18 cellular contexts compared by ENCODE assay signal in the genomic region with DNA sequence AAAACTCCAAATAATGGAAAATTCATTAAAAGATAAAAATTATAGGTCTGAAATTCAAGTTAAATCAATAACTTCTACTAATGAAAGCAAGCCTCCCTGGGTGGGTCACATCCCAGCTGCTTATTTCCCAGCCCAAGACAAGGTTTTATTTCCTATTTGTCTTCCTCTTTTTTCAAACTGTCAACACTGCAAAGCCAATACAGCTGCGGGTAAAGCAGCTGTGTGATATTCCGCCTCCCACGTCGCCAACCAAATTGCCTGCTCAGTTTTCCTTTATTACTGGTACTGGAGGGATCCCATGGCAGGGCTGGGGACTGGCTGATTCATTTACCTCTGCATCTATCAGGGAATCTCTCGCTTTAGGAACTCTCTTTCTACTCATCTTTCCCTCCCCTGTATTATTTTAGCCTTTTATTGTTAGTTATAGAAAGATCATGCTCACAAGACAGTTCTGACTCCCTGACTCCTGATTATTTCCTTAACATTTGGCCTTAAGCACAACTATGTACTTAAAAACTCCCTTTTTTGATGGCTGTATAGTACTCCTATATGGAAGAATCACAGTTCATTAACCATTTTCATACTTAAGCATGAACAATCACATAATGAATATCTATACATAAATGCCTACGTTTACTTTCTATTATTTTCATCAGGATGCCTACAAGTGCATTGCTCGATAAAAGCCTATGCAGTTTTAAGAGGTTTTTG.
DNase-seq lines count a peak whose midpoint lies in the region; ATAC-seq and TF ChIP-seq lines count a peak whose summit lies in the region.
"Had no signal": no experiment of that assay in that cellular context is flagged by ENCODE, and none has a peak within 500 bp of the region (broad histone marks: within the 10 kb centered on the region; RNA-seq: fewer than 3 reads in every experiment).

No MANE protein-coding gene starts in this region.

- peaks cover 0 to 6% (median 0%) of the 10 kb centered on the region in 7 donors for H3K27me3 ChIP-seq in heart right ventricle
- H3K27me3 ChIP-seq: gastrocnemius medialis had no signal

- H3K9me3 ChIP-seq in HEK293 (ENCODE audit: control insufficient read depth, insufficient read depth, low read depth, low read length), result no peaks in the 10 kb centered on the region
- no peaks in the 10 kb centered on the region for H3K9me3 ChIP-seq in heart right ventricle
- H3K9me3 ChIP-seq: gastrocnemius medialis had no signal

- peak in 7 of 8 donors; percentile 38 to 77 (median 58) for ATAC-seq in heart right ventricle
- no peak for ATAC-seq in GM21515 (IDR thresholded peaks at IDR 0.05; ENCODE audit: unreplicated experiment)
- ATAC-seq in activated CD8-positive, alpha-beta memory T cell treated with anti-CD3 and anti-CD28 coated beads, Interleukin-2, amount 10 ng/mL, durations not matched to agents 7 days and 5 days, result no peak
- ATAC-seq: gastrocnemius medialis had no signal

- H3K9me3 Mint-ChIP-seq in activated CD8-positive, alpha-beta memory T cell treated with anti-CD3 and anti-CD28 coated beads, Interleukin-2, amount 10 ng/mL, durations not matched to agents 7 days and 5 days (ENCODE audit: low read depth), result no peaks in the 10 kb centered on the region
- H3K9me3 Mint-ChIP-seq: activated naive CD4-positive, alpha-beta T cell treated with anti-CD3 and anti-CD28 coated beads for 36 hours had no signal

- H3K4me1 Mint-ChIP-seq in activated CD8-positive, alpha-beta memory T cell treated with anti-CD3 and anti-CD28 coated beads, Interleukin-2, amount 10 ng/mL, durations not matched to agents 7 days and 5 days, result no peaks in the 10 kb centered on the region
- H3K4me1 Mint-ChIP-seq: immature natural killer cell had no signal

- DNase-seq in CD1c-positive myeloid dendritic cell (ENCODE audit: extremely low spot score) (peak; percentile 6), NOMO-1 treated with DMSO at 0.1 percent for 48 hours (lab: John Stamatoyannopoulos, UW; ENCODE audit: unreplicated experiment) (peak; percentile 55), heart right ventricle (peak in 1 of 2 donors; percentile 23), dermis blood vessel endothelial cell (no peak)
- DNase-seq in activated CD4-positive, alpha-beta T cell treated with anti-CD3 and anti-CD28 coated beads for 1 hour, result no peak
- no peak for DNase-seq in activated CD8-positive, alpha-beta memory T cell treated with anti-CD3 and anti-CD28 coated beads, Interleukin-2, amount 10 ng/mL, durations not matched to agents 7 days and 5 days
- DNase-seq: activated CD4-positive, alpha-beta T cell treated with anti-CD3 and anti-CD28 coated beads for 48 hours; activated naive CD4-positive, alpha-beta T cell treated with anti-CD3 and anti-CD28 coated beads for 36 hours; gastrocnemius medialis; GDM1; immature natural killer cell; NCI-H2171 treated with DMSO at 0.1 percent for 48 hours; stimulated activated CD4-positive, alpha-beta T cell treated with anti-CD3 and anti-CD28 coated beads, Interleukin-1b, Interleukin-23, amount 100 ng/mL, for 48 hours; substantia nigra; T1000 had no signal

- intact Hi-C loops in heart right ventricle (cut with DNase I), result no loop called here

- POLR2A ChIA-PET in HEK293 (lab: Yijun Ruan, JAX), result no interaction called here

- H3K27ac ChIP-seq in HEK293 (ENCODE audit: extremely low read depth, low read depth, low read length) (no peak overlapping the region), heart right ventricle (no peak overlapping the region)
- H3K27ac ChIP-seq: gastrocnemius medialis had no signal

- no peaks in the 10 kb centered on the region for H3K36me3 Mint-ChIP-seq in activated CD8-positive, alpha-beta memory T cell treated with anti-CD3 and anti-CD28 coated beads, Interleukin-2, amount 10 ng/mL, durations not matched to agents 7 days and 5 days
- H3K36me3 Mint-ChIP-seq: immature natural killer cell had no signal

- 61 to 62% methylated on average over 7 of the region's 7 CpGs for WGBS in heart right ventricle, 2 donors

- no peak overlapping the region for H3K27ac Mint-ChIP-seq in activated CD8-positive, alpha-beta memory T cell treated with anti-CD3 and anti-CD28 coated beads, Interleukin-2, amount 10 ng/mL, durations not matched to agents 7 days and 5 days
- H3K27ac Mint-ChIP-seq: activated naive CD4-positive, alpha-beta T cell treated with anti-CD3 and anti-CD28 coated beads for 36 hours; immature natural killer cell had no signal

- H3K4me3 Mint-ChIP-seq in activated CD8-positive, alpha-beta memory T cell treated with anti-CD3 and anti-CD28 coated beads, Interleukin-2, amount 10 ng/mL, durations not matched to agents 7 days and 5 days, result no peak overlapping the region
- H3K4me3 Mint-ChIP-seq: activated naive CD4-positive, alpha-beta T cell treated with anti-CD3 and anti-CD28 coated beads for 36 hours; immature natural killer cell had no signal

- CTCF ChIA-PET in HEK293 (lab: Yijun Ruan, JAX), result no interaction called here
- CTCF ChIA-PET in activated CD8-positive, alpha-beta memory T cell treated with anti-CD3 and anti-CD28 coated beads, Interleukin-2, amount 10 ng/mL, durations not matched to agents 7 days and 5 days (lab: Charles Lee), result no interaction called here

- H3K36me3 ChIP-seq in HEK293 (ENCODE audit: control insufficient read depth in 2 of 2, insufficient read depth in 1 of 2, low read length in 2 of 2) (no peaks in the 10 kb centered on the region), heart right ventricle (no peaks in the 10 kb centered on the region)
- H3K36me3 ChIP-seq: gastrocnemius medialis had no signal

- TF ChIP-seq CTCF in HEK293 (tag by site-specific recombination; IDR thresholded peaks at IDR 0.05) (no peak), heart right ventricle (IDR thresholded peaks at IDR 0.05) (no peak)

- no peaks in the 10 kb centered on the region for H3K4me1 ChIP-seq in HEK293 (ENCODE audit: control insufficient read depth, insufficient read depth, low read length)
- peaks cover 0 to 3% (median 0%) of the 10 kb centered on the region in 9 donors for H3K4me1 ChIP-seq in heart right ventricle
- H3K4me1 ChIP-seq: gastrocnemius medialis had no signal

- no peak overlapping the region for H3K4me3 ChIP-seq in HEK293 (ENCODE audit: low read depth, low read length)
- no peak overlapping the region for H3K4me3 ChIP-seq in heart right ventricle
- H3K4me3 ChIP-seq: gastrocnemius medialis, SK-N-MC had no signal

- peaks cover 31% of the 10 kb centered on the region for H3K27me3 Mint-ChIP-seq in activated CD8-positive, alpha-beta memory T cell treated with anti-CD3 and anti-CD28 coated beads, Interleukin-2, amount 10 ng/mL, durations not matched to agents 7 days and 5 days

TF ChIP-seq in HEK293, 187 proteins besides CTCF, POLR2A, EP300 and RAD21:
- TF ChIP-seq ZEB2 (tag by site-specific recombination; IDR thresholded peaks at IDR 0.05) (no peak), ZNF155 (tag by site-specific recombination; IDR thresholded peaks at IDR 0.05) (no peak), ZBTB1 (tag by site-specific recombination; IDR thresholded peaks at IDR 0.05) (no peak), WT1 (tag by site-specific recombination; IDR thresholded peaks at IDR 0.05) (no peak), ZNF175 (tag by site-specific recombination; IDR thresholded peaks at IDR 0.05) (no peak), ZNF24 (tag by site-specific recombination; IDR thresholded peaks at IDR 0.05) (no peak), ZNF146 (tag by site-specific recombination; IDR thresholded peaks at IDR 0.05) (peak; percentile 73), ZNF23 (tag by site-specific recombination; IDR thresholded peaks at IDR 0.05; ENCODE audit: borderline replicate concordance) (no peak), TRIM28 (IDR thresholded peaks at IDR 0.05; ENCODE audit: borderline replicate concordance, low read length) (no peak), ZNF350 (tag by site-specific recombination; IDR thresholded peaks at IDR 0.05) (no peak)
- TF ChIP-seq, protein P1, sequence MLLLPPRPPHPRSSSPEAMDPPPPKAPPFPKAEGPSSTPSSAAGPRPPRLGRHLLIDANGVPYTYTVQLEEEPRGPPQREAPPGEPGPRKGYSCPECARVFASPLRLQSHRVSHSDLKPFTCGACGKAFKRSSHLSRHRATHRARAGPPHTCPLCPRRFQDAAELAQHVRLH (tag by site-specific recombination; IDR thresholded peaks at IDR 0.05), result 0 out of 2 replicates have a peak, but pooled peaks have one; percentile 50

Comparison
In these comparisons a context has a peak if more than half of its experiments do, and no peak if none do; other contexts are left out.
1. DNase-seq: peak in CD1c-positive myeloid dendritic cell (single experiment) and NOMO-1 treated with DMSO at 0.1 percent for 48 hours (single experiment); none in activated CD4-positive, alpha-beta T cell treated with anti-CD3 and anti-CD28 coated beads for 1 hour (single experiment), activated CD8-positive, alpha-beta memory T cell treated with anti-CD3 and anti-CD28 coated beads, Interleukin-2, amount 10 ng/mL, durations not matched to agents 7 days and 5 days (single experiment) and dermis blood vessel endothelial cell (single experiment).
2. ATAC-seq: peak in heart right ventricle (7 of 8); none in GM21515 (single experiment) and activated CD8-positive, alpha-beta memory T cell treated with anti-CD3 and anti-CD28 coated beads, Interleukin-2, amount 10 ng/mL, durations not matched to agents 7 days and 5 days (single experiment).